ENCODE assay signal across 11 cellular contexts in genomic region chr7:5822422-5822741, GRCh38. TPM values are rescaled to one million over a fixed set of nuclear protein-coding genes. Genes with fewer than 3 reads are reported as not detected.
DNase-seq lines count a peak whose midpoint lies in the region; ATAC-seq, FAIRE-seq and TF ChIP-seq lines count a peak whose summit lies in the region.
"Not testable (repeated sequence)": the region's sequence is repeated elsewhere in the genome, so short reads cannot be mapped to it uniquely, and the experiment has no call there.
"Had no signal": no experiment of that assay in that cellular context is flagged by ENCODE, and none has a peak within 500 bp of the region (broad histone marks: within the 10 kb centered on the region; RNA-seq: fewer than 3 reads in every experiment).

No MANE protein-coding gene starts in this region.

- not testable (repeated sequence) for H3K27me3 ChIP-seq in CD8-positive, alpha-beta T cell (ENCODE audit: insufficient read depth, low read length); KMS-11 (ENCODE audit: insufficient read depth, low read depth); esophagus muscularis mucosa; right lobe of liver; pancreas; thoracic aorta (replicated peaks; ENCODE audit: insufficient read depth)

- peak overlapping the region; percentile 91 for H3K4me3 Mint-ChIP-seq in CD8-positive, alpha-beta T cell

- H3K79me2 ChIP-seq in KMS-11 (ENCODE audit: insufficient read depth, low read depth), result not testable (repeated sequence)

- peak overlapping the region; percentile 50; the same call in 1 of the 2 replicates for H3K9ac ChIP-seq in KMS-11

- H3K27ac ChIP-seq in CD8-positive, alpha-beta T cell (ENCODE audit: low read depth, low read length), result peak overlapping the region; percentile 96
- H3K27ac ChIP-seq in KMS-11, result peak overlapping the region; percentile 73
- H3K27ac ChIP-seq in esophagus muscularis mucosa (replicated peaks in 1 of 4), result peak overlapping the region; percentile 75 to 83 (median 78)
- peak overlapping the region; percentile 32 to 83 (median 72) for H3K27ac ChIP-seq in right lobe of liver
- peak overlapping the region; percentile 74 to 86 (median 80) for H3K27ac ChIP-seq in pancreas
- H3K27ac ChIP-seq in thoracic aorta, result peak overlapping the region; percentile 34 to 45

- peak overlapping the region; percentile 62 for H2AFZ ChIP-seq in KMS-11 (ENCODE audit: low read depth)

- not testable (repeated sequence) for ATAC-seq in CD8-positive, alpha-beta T cell; right lobe of liver
- peak in 1 of 4 donors; percentile 4 for ATAC-seq in pancreas
- peak; percentile 7 for ATAC-seq in thoracic aorta (ENCODE audit: insufficient number of reproducible peaks, low FRiP score, low read depth)

- WGBS in esophagus muscularis mucosa, result 69% methylated on average over 10 of the region's 10 CpGs
- 68% methylated on average over 6 of the region's 10 CpGs for whole genome bisulfite sequencing in right lobe of liver (ENCODE audit: insufficient coverage, low coverage, low lambda C conversion rate, missing lambda C conversion rate)
- 55 to 59% methylated on average over 10 of the region's 10 CpGs for WGBS in pancreas, 2 donors

- peak overlapping the region; percentile 33 for H3K4me2 ChIP-seq in KMS-11

- not testable (repeated sequence) for H4K20me1 ChIP-seq in KMS-11 (ENCODE audit: insufficient read depth)

- H3K4me1 ChIP-seq in CD8-positive, alpha-beta T cell (ENCODE audit: insufficient read depth, low read length), result peaks cover 24% of the 10 kb centered on the region
- H3K4me1 ChIP-seq in KMS-11 (ENCODE audit: low read depth, poor library complexity, severe bottlenecking) (peaks cover 17% of the 10 kb centered on the region), esophagus muscularis mucosa (peaks cover 8 to 14% (median 13%) of the 10 kb centered on the region in 4 donors), right lobe of liver (peaks cover 0 to 12% (median 0%) of the 10 kb centered on the region in 4 donors), thoracic aorta (ENCODE audit: control insufficient read depth in 1 of 2, low read depth in 2 of 2) (peaks cover 6 to 14% of the 10 kb centered on the region in 2 donors)
- not testable (repeated sequence) for H3K4me1 ChIP-seq in pancreas

- intact Hi-C loops in CD8-positive, alpha-beta T cell (cut with DNase I, micrococcal nuclease), result loop anchor here in 1 of 2 experiments (2.0 kb wide), 1 partner anchor 328 kb away; no protein-coding TSS in a partner anchor
- intact Hi-C loops in esophagus muscularis mucosa (cut with DNase I); right lobe of liver (cut with DNase I); pancreas (cut with DNase I): not testable (repeated sequence)

- H3K36me3 ChIP-seq in CD8-positive, alpha-beta T cell (ENCODE audit: insufficient read depth, low read length); KMS-11 (ENCODE audit: insufficient read depth); esophagus muscularis mucosa; right lobe of liver; pancreas; thoracic aorta: not testable (repeated sequence)

- CTCF ChIA-PET in CD8-positive, alpha-beta T cell (lab: Charles Lee), result interaction anchor here (0.6 to 1.2 kb wide), 3 partner anchors 13 to 370 kb away, joined by 3 read pairs; no protein-coding TSS in a partner anchor

- H3K4me1 Mint-ChIP-seq in CD8-positive, alpha-beta T cell (ENCODE audit: low read depth), result peaks cover 24% of the 10 kb centered on the region

- FAIRE-seq in pancreas (lab: Jason Lieb, UNC), result not testable (repeated sequence)

- TF ChIP-seq POLR2A in esophagus muscularis mucosa (IDR thresholded peaks at IDR 0.05; ENCODE audit: low read depth); right lobe of liver (IDR thresholded peaks at IDR 0.05): not testable (repeated sequence)

- in situ Hi-C loops in astrocyte of the spinal cord (cut with HindIII; ENCODE audit: low sequenced_read_pairs), result not testable (repeated sequence)

- not testable (repeated sequence) for H3K9me3 ChIP-seq in CD8-positive, alpha-beta T cell (ENCODE audit: low read length); esophagus muscularis mucosa; right lobe of liver; pancreas; thoracic aorta

- not testable (repeated sequence) for TF ChIP-seq EP300 in esophagus muscularis mucosa (IDR thresholded peaks at IDR 0.05)

- peak overlapping the region; percentile 91 for H3K27ac Mint-ChIP-seq in CD8-positive, alpha-beta T cell

- not testable (repeated sequence) for TF ChIP-seq CTCF in CD8-positive, alpha-beta T cell (IDR thresholded peaks at IDR 0.05); KMS-11 (conservative IDR thresholded peaks at IDR 0.05; ENCODE audit: low read depth, low read length); WI38 (IDR thresholded peaks at IDR 0.05; ENCODE audit: low read depth, low read length); astrocyte of the spinal cord (IDR thresholded peaks at IDR 0.05; ENCODE audit: low read depth, low read length); esophagus muscularis mucosa (IDR thresholded peaks at IDR 0.05); right lobe of liver (IDR thresholded peaks at IDR 0.05); pancreas (IDR thresholded peaks at IDR 0.05); thoracic aorta (IDR thresholded peaks at IDR 0.05)

- H3K9me3 Mint-ChIP-seq in CD8-positive, alpha-beta T cell, result not testable (repeated sequence)

- peak overlapping the region; percentile 99 for H3K4me3 ChIP-seq in CD8-positive, alpha-beta T cell (ENCODE audit: low read depth, low read length)
- H3K4me3 ChIP-seq in KMS-11 (IDR thresholded peaks at IDR 0.05; ENCODE audit: insufficient read depth, low read depth, low read length), result not testable (repeated sequence)
- peak overlapping the region; percentile 71 for H3K4me3 ChIP-seq in WI38 (ENCODE audit: low read depth, low read length)
- peak overlapping the region; percentile 61 for H3K4me3 ChIP-seq in astrocyte of the spinal cord (ENCODE audit: low read depth, low read length)
- H3K4me3 ChIP-seq in esophagus muscularis mucosa, result peak overlapping the region; percentile 61 to 72 (median 68)
- H3K4me3 ChIP-seq in right lobe of liver, result peak overlapping the region; percentile 62 to 77 (median 65)
- H3K4me3 ChIP-seq in pancreas, result peak overlapping the region; percentile 56 to 66 (median 62)
- H3K4me3 ChIP-seq in thoracic aorta, result peak overlapping the region; percentile 84

- not testable (repeated sequence) for DNase-seq in CD8-positive, alpha-beta T cell; astrocyte of the spinal cord (ENCODE audit: low read depth, low spot score); esophagus muscularis mucosa (ENCODE audit: extremely low spot score); right lobe of liver; pancreas; thoracic aorta (ENCODE audit: low spot score)

- H3K27me3 Mint-ChIP-seq in CD8-positive, alpha-beta T cell (ENCODE audit: low read depth), result not testable (repeated sequence)

- POLR2A ChIA-PET in CD8-positive, alpha-beta T cell (lab: Charles Lee), result interaction anchor here (0.7 to 2.7 kb wide), 10 partner anchors 13 to 293 kb away, joined by 3 to 31 read pairs (median 3); partner anchors contain the start of gene RNF216

- not testable (repeated sequence) for H3K36me3 Mint-ChIP-seq in CD8-positive, alpha-beta T cell

RNA-seq across cellular contexts. Expression of gene RNF216, which starts 40.9 kb away (rescaled TPM):
- total RNA-seq in CD8-positive, alpha-beta T cell, result 10 to 100 TPM; 93.9 to 98.4 TPM
- 10 to 100 TPM; 40.3 to 70.8 (median 58.5) TPM for total RNA-seq in esophagus muscularis mucosa
- total RNA-seq in right lobe of liver, result 10 to 100 TPM; 11.1 to 15.0 (median 12.7) TPM
- total RNA-seq in pancreas, result 10 to 100 TPM; 11.7 to 18.2 (median 14.7) TPM
- polyA plus RNA-seq in pancreas, result 1 to 10 TPM; 8.1 to 8.8 TPM
- total RNA-seq in thoracic aorta, result 10 to 100 TPM; 50.0 to 58.3 TPM

RNA-seq across cellular contexts. Expression of gene OCM, which starts 58.2 kb away (rescaled TPM):
- 1 to 10 TPM; 1.5 to 1.8 TPM for total RNA-seq in CD8-positive, alpha-beta T cell
- total RNA-seq in esophagus muscularis mucosa (not detected), right lobe of liver (not detected), pancreas (not detected), thoracic aorta (not detected)
- polyA plus RNA-seq in pancreas, result under 1 TPM; 0.70 to 0.84 TPM
- total RNA-seq: esophagus mucosa, left colon, SK-MEL-5 had no signal

Comparison
In these comparisons a context has a peak if more than half of its experiments do, and no peak if none do; other contexts are left out.
1. H3K27ac ChIP-seq: peak in every context shown above with its lines; median percentile 96 in CD8-positive, alpha-beta T cell; 80 in pancreas; 78 in esophagus muscularis mucosa; 73 in KMS-11; 72 in right lobe of liver; 40 in thoracic aorta.